Comparison of ENCODE assay signal across 10 cellular contexts in genomic region chr12:6279256-6279628, GRCh38. TPM values are rescaled to one million over a fixed set of nuclear protein-coding genes. Genes with fewer than 3 reads are reported as not detected.
A peak's percentile ranks its signal among the peaks of the same experiment; 100 is the strongest.
DNase-seq lines count a peak whose midpoint lies in the region; TF ChIP-seq lines count a peak whose summit lies in the region.
"Had no signal": no experiment of that assay in that cellular context is flagged by ENCODE, and none has a peak within 500 bp of the region (broad histone marks: within the 10 kb centered on the region; RNA-seq: fewer than 3 reads in every experiment).

No MANE protein-coding gene starts in this region.

- H3K27me3 ChIP-seq in MM.1S (replicated peaks; ENCODE audit: insufficient read depth, low read length) (no peaks in the 10 kb centered on the region), esophagus (ENCODE audit: control insufficient read depth in 1 of 2, insufficient read depth in 2 of 2, low read length in 2 of 2) (no peaks in the 10 kb centered on the region)

- TF ChIP-seq CTCF in C4-2B (conservative IDR thresholded peaks at IDR 0.05) (no peak), MM.1S (IDR thresholded peaks at IDR 0.05; ENCODE audit: low read length) (no peak), osteocyte (IDR thresholded peaks at IDR 0.05) (no peak)

- no peak overlapping the region for H2AFZ ChIP-seq in MM.1S (ENCODE audit: low read length)

- H3K4me1 Mint-ChIP-seq in osteocyte (ENCODE audit: unreplicated experiment), result peaks cover 39% of the 10 kb centered on the region

- 83 to 87% methylated on average over 12 of the region's 12 CpGs for WGBS in esophagus, 2 donors

- H3K4me3 Mint-ChIP-seq in osteocyte (ENCODE audit: unreplicated experiment), result peak overlapping the region; percentile 26

- no peaks in the 10 kb centered on the region for H3K9me3 Mint-ChIP-seq in osteocyte (ENCODE audit: unreplicated experiment)
- H3K9me3 Mint-ChIP-seq: effector memory CD8-positive, alpha-beta T cell had no signal

- H3K9me3 ChIP-seq in MM.1S (replicated peaks; ENCODE audit: insufficient read depth, low read length) (no peaks in the 10 kb centered on the region), esophagus (ENCODE audit: control insufficient read depth in 2 of 2, insufficient read depth in 1 of 2, low read depth in 1 of 2, low read length in 1 of 2) (no peaks in the 10 kb centered on the region)

- no peaks in the 10 kb centered on the region for H3K9me2 ChIP-seq in MM.1S (replicated peaks; ENCODE audit: insufficient read depth, low read length)

- H3K27me3 Mint-ChIP-seq in osteocyte (ENCODE audit: unreplicated experiment), result no peaks in the 10 kb centered on the region

- peak overlapping the region; percentile 85 for H3K27ac Mint-ChIP-seq in osteocyte (ENCODE audit: unreplicated experiment)
- H3K27ac Mint-ChIP-seq: effector memory CD8-positive, alpha-beta T cell had no signal

- H3K4me2 ChIP-seq in MM.1S (ENCODE audit: low read depth, low read length), result peak overlapping the region; percentile 71; the same call in 1 of the 2 replicates

- H3K79me2 ChIP-seq in MM.1S (ENCODE audit: low read length), result no peaks in the 10 kb centered on the region

- no peaks in the 10 kb centered on the region for H4K20me1 ChIP-seq in MM.1S (ENCODE audit: insufficient read depth, low read length)

- peaks cover 13% of the 10 kb centered on the region; the same call in 1 of the 2 replicates for H3F3A ChIP-seq in MM.1S (ENCODE audit: insufficient read depth, low read length)

- H3K4me1 ChIP-seq in MM.1S (ENCODE audit: low read length) (peaks cover 2% of the 10 kb centered on the region; the same call in 1 of the 2 replicates), esophagus (ENCODE audit: control insufficient read depth in 2 of 2, insufficient read depth in 2 of 2, low read length in 1 of 2) (peaks cover 8 to 28% of the 10 kb centered on the region in 2 donors)

- no peak overlapping the region for H3K9ac ChIP-seq in MM.1S (ENCODE audit: low read length)

- H3K36me3 Mint-ChIP-seq in osteocyte (ENCODE audit: unreplicated experiment), result no peaks in the 10 kb centered on the region

- peak overlapping the region; percentile 36; the same call in 1 of the 2 replicates for H3K4me3 ChIP-seq in MM.1S (ENCODE audit: low read length)
- no peak overlapping the region for H3K4me3 ChIP-seq in esophagus (ENCODE audit: low read depth in 1 of 2, low read length in 2 of 2)

- H3K36me3 ChIP-seq in MM.1S (replicated peaks; ENCODE audit: insufficient read depth, low read length) (no peaks in the 10 kb centered on the region), esophagus (ENCODE audit: control insufficient read depth in 2 of 2, insufficient read depth in 2 of 2, low read length in 1 of 2) (no peaks in the 10 kb centered on the region)

- DNase-seq in MM.1S (no peak), osteocyte (ENCODE audit: extremely low spot score, unreplicated experiment) (no peak), OCI-M2 (lab: John Stamatoyannopoulos, UW; ENCODE audit: unreplicated experiment) (no peak), DMS 273 (lab: John Stamatoyannopoulos, UW; ENCODE audit: unreplicated experiment) (no peak), SW480 (ENCODE audit: low spot score) (no peak), NOMO-1 treated with DMSO at 0.1 percent for 48 hours (lab: John Stamatoyannopoulos, UW; ENCODE audit: unreplicated experiment) (no peak)

- peak overlapping the region; percentile 95 for H3K27ac ChIP-seq in C4-2B
- H3K27ac ChIP-seq in MM.1S (ENCODE audit: low read length), result no peak overlapping the region
- peak overlapping the region; percentile 92 to 97 for H3K27ac ChIP-seq in esophagus (ENCODE audit: low read depth in 2 of 2, low read length in 1 of 2)

RNA-seq across cellular contexts. Expression of gene PLEKHG6, which starts 31.2 kb away (rescaled TPM):
- 10 to 100 TPM; 25.0 to 70.3 TPM for polyA plus RNA-seq in esophagus
- total RNA-seq in osteocyte, result 0.21 and 0.55 TPM in 2 replicates
- total RNA-seq: RPMI7951 had no signal
